ENCODE assay signal across 8 cellular contexts in the genomic region with DNA sequence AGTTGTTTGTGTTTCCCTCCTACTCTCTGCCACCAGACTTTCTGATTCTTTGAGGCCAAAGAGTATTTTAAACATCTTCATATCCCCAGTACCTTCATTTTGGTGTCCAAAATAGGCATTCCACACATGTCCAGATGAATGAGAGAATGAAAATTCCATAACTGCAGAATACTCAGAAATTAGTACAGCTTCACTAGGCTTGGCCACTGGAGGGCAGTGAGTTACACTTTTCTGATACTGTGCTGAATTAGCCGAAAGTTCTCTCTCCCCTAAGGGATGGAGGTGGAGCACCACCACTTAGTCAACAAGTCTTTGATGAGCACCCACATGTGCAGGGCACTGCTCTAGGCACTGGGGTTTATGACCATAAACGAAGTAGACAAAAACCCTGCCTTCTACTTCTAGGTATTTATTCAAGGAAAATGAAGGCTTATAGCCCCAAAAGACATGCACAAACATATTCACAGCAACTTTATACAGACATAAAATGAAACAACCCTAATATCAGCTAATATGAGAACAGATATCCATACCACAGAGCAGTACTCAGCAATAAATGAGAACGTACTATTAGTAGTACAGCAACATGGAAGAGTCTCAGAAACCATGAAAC.
DNase-seq lines count a peak whose midpoint lies in the region; ATAC-seq lines count a peak whose summit lies in the region.

No MANE protein-coding gene starts in this region.

- ATAC-seq in GM18519 (IDR thresholded peaks at IDR 0.05; ENCODE audit: low FRiP score, unreplicated experiment): no peak

- H3K27ac ChIP-seq in caudate nucleus (ENCODE audit: low read depth, low read length): peak overlapping the region; percentile 29

- peak; percentile 21 for DNase-seq in stimulated activated CD4-positive, alpha-beta T cell treated with anti-CD3 and anti-CD28 coated beads, Interleukin-15, amount 100 ng/mL, for 24 hours
- DNase-seq in stimulated activated CD4-positive, alpha-beta T cell treated with anti-CD3 and anti-CD28 coated beads, Interleukin-2, amount 100 ng/mL, for 48 hours: no peak
- DNase-seq in NCI-H2227 (lab: John Stamatoyannopoulos, UW; ENCODE audit: unreplicated experiment) (peak; percentile 36), caudate nucleus (lab: John Stamatoyannopoulos, UW) (peak in 12 of 61 donors; percentile 4 to 61 (median 23)), medulla oblongata (ENCODE audit: extremely low spot score) (peak; percentile 34), COLO668 (lab: John Stamatoyannopoulos, UW; ENCODE audit: unreplicated experiment) (no peak), NCI-H2107 (lab: John Stamatoyannopoulos, UW) (no peak)

Comparison
In these comparisons a context has a peak if more than half of its experiments do, and no peak if none do; other contexts are left out.
1. DNase-seq: peak in stimulated activated CD4-positive, alpha-beta T cell treated with anti-CD3 and anti-CD28 coated beads, Interleukin-15, amount 100 ng/mL, for 24 hours (single experiment), NCI-H2227 (single experiment) and medulla oblongata (single experiment); none in stimulated activated CD4-positive, alpha-beta T cell treated with anti-CD3 and anti-CD28 coated beads, Interleukin-2, amount 100 ng/mL, for 48 hours (0 of 2), COLO668 (single experiment) and NCI-H2107 (single experiment).